Comparison of ENCODE assay signal across 21 cellular contexts in the genomic region with DNA sequence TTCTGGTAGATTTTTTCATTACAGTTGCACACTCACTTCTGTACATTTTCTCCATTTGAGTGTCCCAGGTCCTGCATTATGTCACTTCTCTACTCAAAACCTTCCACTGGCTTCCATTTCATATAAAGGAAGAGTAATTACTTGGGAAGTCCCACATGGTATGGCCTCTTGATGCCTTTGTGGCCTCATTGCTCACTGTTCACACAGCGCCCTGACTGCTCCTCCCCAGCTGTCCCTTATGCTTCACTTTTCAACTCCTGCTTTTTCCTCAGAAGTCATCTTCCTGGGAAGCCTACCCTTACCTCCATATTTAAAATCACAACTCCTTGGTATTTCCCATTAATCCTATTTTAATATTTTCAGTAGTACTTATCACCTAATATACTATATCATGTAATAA. TPM values are rescaled to one million over a fixed set of nuclear protein-coding genes. Genes with fewer than 3 reads are reported as not detected.
"Had no signal": no experiment of that assay in that cellular context is flagged by ENCODE, and none has a peak within 500 bp of the region (broad histone marks: within the 10 kb centered on the region; RNA-seq: fewer than 3 reads in every experiment).

No MANE protein-coding gene starts in this region.

- ATAC-seq: activated T-helper 17 cell treated with anti-CD3 and anti-CD28 coated beads, Interleukin-2, amount 50 U/mL, for 72 hours; T-helper 17 cell had no signal

- DNase-seq: activated B cell treated with CpG ODN at 0.5 μM for 24 hours; activated CD4-positive, alpha-beta memory T cell treated with anti-CD3 and anti-CD28 coated beads for 36 hours; activated CD4-positive, alpha-beta T cell treated with anti-CD3 and anti-CD28 coated beads for 1 hour; activated CD4-positive, alpha-beta T cell treated with anti-CD3 and anti-CD28 coated beads, Interleukin-2, amount 10 ng/mL, durations not matched to agents 7 days and 5 days; activated CD8-positive, alpha-beta memory T cell treated with anti-CD3 and anti-CD28 coated beads for 24 hours; activated gamma-delta T cell; activated naive CD4-positive, alpha-beta T cell treated with anti-CD3 and anti-CD28 coated beads for 36 hours; activated T-cell treated with anti-CD3 and anti-CD28 coated beads, Interleukin-2, amount 50 U/mL, for 48 hours; amygdala; NCI-H1105 treated with DMSO at 0.1 percent for 48 hours; NCI-H1436 treated with DMSO at 0.1 percent for 48 hours; NCI-H187; NCI-H2081; NCI-H510A treated with DMSO at 0.1 percent for 48 hours; SIG-M5; T-helper 17 cell; T-helper 9 cell had no signal

- FAIRE-seq: astrocyte had no signal

- H3K4me1 Mint-ChIP-seq: activated B cell treated with CpG ODN at 0.5 μM for 24 hours; activated CD4-positive, alpha-beta T cell treated with anti-CD3 and anti-CD28 coated beads, Interleukin-2, amount 10 ng/mL, durations not matched to agents 7 days and 5 days; activated T-helper 17 cell treated with anti-CD3 and anti-CD28 coated beads, Interleukin-2, amount 50 U/mL, for 72 hours; T-helper 17 cell had no signal

- H3K9me3 Mint-ChIP-seq: activated CD4-positive, alpha-beta T cell treated with anti-CD3 and anti-CD28 coated beads, Interleukin-2, amount 10 ng/mL, durations not matched to agents 7 days and 5 days had no signal

- H3K27me3 Mint-ChIP-seq: activated B cell treated with CpG ODN at 0.5 μM for 24 hours; activated CD4-positive, alpha-beta memory T cell treated with anti-CD3 and anti-CD28 coated beads for 36 hours; activated CD4-positive, alpha-beta T cell treated with anti-CD3 and anti-CD28 coated beads, Interleukin-2, amount 10 ng/mL, durations not matched to agents 7 days and 5 days; activated naive CD8-positive, alpha-beta T cell; activated T-helper 17 cell treated with anti-CD3 and anti-CD28 coated beads, Interleukin-2, amount 50 U/mL, for 72 hours; brain; T-helper 17 cell had no signal

- H3K4me3 Mint-ChIP-seq: activated B cell treated with CpG ODN at 0.5 μM for 24 hours; activated CD4-positive, alpha-beta memory T cell treated with anti-CD3 and anti-CD28 coated beads for 36 hours; activated CD4-positive, alpha-beta T cell treated with anti-CD3 and anti-CD28 coated beads, Interleukin-2, amount 10 ng/mL, durations not matched to agents 7 days and 5 days; activated naive CD4-positive, alpha-beta T cell treated with anti-CD3 and anti-CD28 coated beads for 36 hours; activated naive CD8-positive, alpha-beta T cell; activated T-helper 17 cell treated with anti-CD3 and anti-CD28 coated beads, Interleukin-2, amount 50 U/mL, for 72 hours; brain; T-helper 17 cell had no signal

- H3K36me3 Mint-ChIP-seq: activated CD4-positive, alpha-beta memory T cell treated with anti-CD3 and anti-CD28 coated beads for 36 hours; activated naive CD8-positive, alpha-beta T cell had no signal

- H3K27ac Mint-ChIP-seq: activated B cell treated with CpG ODN at 0.5 μM for 24 hours; activated CD4-positive, alpha-beta memory T cell treated with anti-CD3 and anti-CD28 coated beads for 36 hours; activated CD4-positive, alpha-beta T cell treated with anti-CD3 and anti-CD28 coated beads, Interleukin-2, amount 10 ng/mL, durations not matched to agents 7 days and 5 days; activated naive CD4-positive, alpha-beta T cell treated with anti-CD3 and anti-CD28 coated beads for 36 hours; activated naive CD8-positive, alpha-beta T cell; activated T-helper 17 cell treated with anti-CD3 and anti-CD28 coated beads, Interleukin-2, amount 50 U/mL, for 72 hours; T-helper 17 cell had no signal

RNA-seq across cellular contexts. Expression of a gene that starts 24.7 kb away (rescaled TPM):
- total RNA-seq: activated B cell treated with CpG ODN at 0.5 μM for 24 hours; activated CD4-positive, alpha-beta memory T cell treated with anti-CD3 and anti-CD28 coated beads for 36 hours; activated CD4-positive, alpha-beta T cell treated with anti-CD3 and anti-CD28 coated beads, Interleukin-2, amount 10 ng/mL, durations not matched to agents 7 days and 5 days; activated naive CD4-positive, alpha-beta T cell treated with anti-CD3 and anti-CD28 coated beads for 36 hours; activated T-helper 17 cell treated with anti-CD3 and anti-CD28 coated beads, Interleukin-2, amount 50 U/mL, for 72 hours; T-helper 17 cell had no signal
